31 cellular contexts compared by ENCODE assay signal in genomic region chr10:31139497-31139896, GRCh38.
"Had no signal": no experiment of that assay in that cellular context is flagged by ENCODE, and none has a peak within 500 bp of the region (broad histone marks: within the 10 kb centered on the region; RNA-seq: fewer than 3 reads in every experiment).

No MANE protein-coding gene starts in this region.

- DNase-seq: colonic mucosa; effector CD8-positive, alpha-beta T cell; endodermal cell; foreskin keratinocyte; heart left ventricle; kidney; mucosa of descending colon; naive B cell; sigmoid colon; stimulated activated CD4-positive, alpha-beta T cell treated with anti-CD3 and anti-CD28 coated beads, Interleukin-2, amount 100 ng/mL, for 24 hours; stimulated activated CD4-positive, alpha-beta T cell treated with anti-CD3 and anti-CD28 coated beads, Interleukin-4, amount 100 ng/mL, for 24 hours; stimulated activated naive CD8-positive, alpha-beta T cell treated with anti-CD3 and anti-CD28 coated beads, Interleukin-15, Interleukin-2, amounts not matched to agents 100 U/mL and 50 U/mL, for 24 hours; substantia nigra; testis; tibial artery; upper lobe of left lung; uterus had no signal

- H3K79me2 ChIP-seq: hepatocyte, parathyroid adenoma had no signal

- H3K27me3 ChIP-seq: colonic mucosa, foreskin keratinocyte, gastroesophageal sphincter, heart left ventricle, hepatocyte, sigmoid colon, testis, tibial artery, upper lobe of left lung, uterus had no signal

- H3K4me3 ChIP-seq: colonic mucosa, gastroesophageal sphincter, heart left ventricle, hepatocyte, lung, mucosa of descending colon, sigmoid colon, testis, tibial artery, upper lobe of left lung, uterus had no signal

- H3K36me3 Mint-ChIP-seq: memory B cell; mesothelial cell of epicardium; naive B cell; natural killer cell treated with Interleukin-12 subunit alpha and Interleukin-12 subunit beta and Interleukin-15 and Interleukin-18, amount 100 ng/mL, for 72 hours; stimulated activated memory B cell treated with anti-CD40 and anti-IgM and Interleukin-4, amounts not matched to agents 10 μg/mL and 1 μg/mL and 100 μg/mL, for 72 hours had no signal

- H3K4me1 ChIP-seq: foreskin keratinocyte, parathyroid adenoma had no signal

- H3K9ac ChIP-seq: parathyroid adenoma had no signal

- H3K4me3 Mint-ChIP-seq: dendritic cell treated with granulocyte-macrophage colony-stimulating factor and Interleukin-4, amounts not matched to agents 40 ng/mL and 50 ng/mL, for 4 days; endodermal cell; memory B cell; mesothelial cell of epicardium; naive B cell; natural killer cell treated with Interleukin-12 subunit alpha and Interleukin-12 subunit beta and Interleukin-15 and Interleukin-18, amount 100 ng/mL, for 72 hours; neural crest cell; stimulated activated memory B cell treated with anti-CD40 and anti-IgM and Interleukin-4, amounts not matched to agents 10 μg/mL and 1 μg/mL and 100 μg/mL, for 72 hours had no signal

- H3K27ac ChIP-seq: colonic mucosa, epithelial cell of prostate, foreskin keratinocyte, gastroesophageal sphincter, heart left ventricle, hepatocyte, parathyroid adenoma, sigmoid colon, testis, tibial artery, upper lobe of left lung, uterus had no signal

- H3K9me3 Mint-ChIP-seq: dendritic cell treated with granulocyte-macrophage colony-stimulating factor and Interleukin-4, amounts not matched to agents 40 ng/mL and 50 ng/mL, for 4 days; endodermal cell; memory B cell; mesothelial cell of epicardium; naive B cell; natural killer cell treated with Interleukin-12 subunit alpha and Interleukin-12 subunit beta and Interleukin-15 and Interleukin-18, amount 100 ng/mL, for 72 hours; neural crest cell; stimulated activated memory B cell treated with anti-CD40 and anti-IgM and Interleukin-4, amounts not matched to agents 10 μg/mL and 1 μg/mL and 100 μg/mL, for 72 hours had no signal

- H3K4me2 ChIP-seq: hepatocyte had no signal

- H3K27ac Mint-ChIP-seq: dendritic cell treated with granulocyte-macrophage colony-stimulating factor and Interleukin-4, amounts not matched to agents 40 ng/mL and 50 ng/mL, for 4 days; endodermal cell; memory B cell; mesothelial cell of epicardium; natural killer cell treated with Interleukin-12 subunit alpha and Interleukin-12 subunit beta and Interleukin-15 and Interleukin-18, amount 100 ng/mL, for 72 hours; progenitor cell of endocrine pancreas; stimulated activated memory B cell treated with anti-CD40 and anti-IgM and Interleukin-4, amounts not matched to agents 10 μg/mL and 1 μg/mL and 100 μg/mL, for 72 hours had no signal

- ATAC-seq: esophagus mucosa; foreskin keratinocyte; gastroesophageal sphincter; heart left ventricle; left lobe of liver; mucosa of descending colon; natural killer cell treated with Interleukin-12 subunit alpha and Interleukin-12 subunit beta and Interleukin-15 and Interleukin-18, amount 100 ng/mL, for 72 hours; stimulated activated memory B cell treated with anti-CD40 and anti-IgM and Interleukin-4, amounts not matched to agents 10 μg/mL and 1 μg/mL and 100 μg/mL, for 72 hours; stimulated activated naive CD8-positive, alpha-beta T cell treated with anti-CD3 and anti-CD28 coated beads, Interleukin-15, Interleukin-2, amounts not matched to agents 100 U/mL and 50 U/mL, for 24 hours had no signal

- H3K36me3 ChIP-seq: colonic mucosa, gastroesophageal sphincter, heart left ventricle, sigmoid colon, tibial artery, upper lobe of left lung, uterus had no signal

- H3K27me3 Mint-ChIP-seq: dendritic cell treated with granulocyte-macrophage colony-stimulating factor and Interleukin-4, amounts not matched to agents 40 ng/mL and 50 ng/mL, for 4 days; memory B cell; naive B cell; natural killer cell treated with Interleukin-12 subunit alpha and Interleukin-12 subunit beta and Interleukin-15 and Interleukin-18, amount 100 ng/mL, for 72 hours; progenitor cell of endocrine pancreas; stimulated activated memory B cell treated with anti-CD40 and anti-IgM and Interleukin-4, amounts not matched to agents 10 μg/mL and 1 μg/mL and 100 μg/mL, for 72 hours had no signal

- H2AFZ ChIP-seq: hepatocyte, parathyroid adenoma had no signal

- H3K9me3 ChIP-seq: colonic mucosa, gastroesophageal sphincter, heart left ventricle, mucosa of descending colon, sigmoid colon, testis, tibial artery, upper lobe of left lung, uterus had no signal
